Comparison of ENCODE assay signal across 1 cellular context in the genomic region with DNA sequence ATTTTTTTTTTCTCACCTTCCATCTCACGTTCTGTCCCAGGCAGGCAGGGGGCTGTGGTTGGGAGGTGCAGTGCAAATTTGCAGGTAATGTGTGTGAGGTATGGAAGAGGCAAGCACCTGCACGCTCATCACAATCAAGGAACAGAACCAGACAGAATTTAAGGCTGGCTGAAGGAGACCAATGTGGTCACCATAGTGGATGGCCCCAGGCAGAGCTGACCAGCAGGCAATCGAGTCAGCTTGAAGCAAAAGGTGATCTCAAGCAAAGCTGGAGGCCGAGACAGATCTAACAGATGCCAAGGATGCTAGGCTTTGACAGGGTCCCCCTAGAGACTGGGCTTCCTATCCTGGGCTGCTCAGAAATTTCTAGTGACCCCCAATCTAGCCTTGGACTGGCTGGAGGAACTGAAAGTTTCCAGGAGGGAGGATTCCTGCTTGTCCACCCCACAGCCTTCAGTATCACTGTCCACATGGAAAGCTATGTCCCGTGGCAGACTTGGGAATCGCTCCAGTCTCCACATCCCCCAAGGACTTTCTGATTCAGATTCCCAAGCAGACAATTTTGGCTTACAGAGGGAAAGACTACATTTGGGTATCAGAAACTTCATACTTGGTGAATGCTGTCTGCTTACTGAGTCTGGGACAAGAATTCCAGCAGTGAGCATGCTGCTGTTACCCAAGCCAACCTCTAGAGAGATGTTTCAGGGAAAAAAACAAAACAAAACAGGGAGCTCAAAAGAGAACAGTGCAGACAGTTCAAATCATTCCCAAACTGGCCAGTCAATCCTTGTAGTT.
TF ChIP-seq lines count a peak whose summit lies in the region.

No MANE protein-coding gene starts in this region.

TF ChIP-seq in IMR-90, 13 proteins besides CTCF, POLR2A, EP300 and RAD21 (continued from another document):
- TF ChIP-seq, protein P1, sequence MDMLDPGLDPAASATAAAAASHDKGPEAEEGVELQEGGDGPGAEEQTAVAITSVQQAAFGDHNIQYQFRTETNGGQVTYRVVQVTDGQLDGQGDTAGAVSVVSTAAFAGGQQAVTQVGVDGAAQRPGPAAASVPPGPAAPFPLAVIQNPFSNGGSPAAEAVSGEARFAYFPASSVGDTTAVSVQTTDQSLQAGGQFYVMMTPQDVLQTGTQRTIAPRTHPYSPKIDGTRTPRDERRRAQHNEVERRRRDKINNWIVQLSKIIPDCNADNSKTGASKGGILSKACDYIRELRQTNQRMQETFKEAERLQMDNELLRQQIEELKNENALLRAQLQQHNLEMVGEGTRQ (IDR thresholded peaks at IDR 0.05; ENCODE audit: low read depth, low read length) = no peak
- TF ChIP-seq FOS (IDR thresholded peaks at IDR 0.05; ENCODE audit: low read depth, low read length) = no peak
- TF ChIP-seq, protein P2, sequence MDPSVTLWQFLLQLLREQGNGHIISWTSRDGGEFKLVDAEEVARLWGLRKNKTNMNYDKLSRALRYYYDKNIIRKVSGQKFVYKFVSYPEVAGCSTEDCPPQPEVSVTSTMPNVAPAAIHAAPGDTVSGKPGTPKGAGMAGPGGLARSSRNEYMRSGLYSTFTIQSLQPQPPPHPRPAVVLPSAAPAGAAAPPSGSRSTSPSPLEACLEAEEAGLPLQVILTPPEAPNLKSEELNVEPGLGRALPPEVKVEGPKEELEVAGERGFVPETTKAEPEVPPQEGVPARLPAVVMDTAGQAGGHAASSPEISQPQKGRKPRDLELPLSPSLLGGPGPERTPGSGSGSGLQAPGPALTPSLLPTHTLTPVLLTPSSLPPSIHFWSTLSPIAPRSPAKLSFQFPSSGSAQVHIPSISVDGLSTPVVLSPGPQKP (IDR thresholded peaks at IDR 0.05; ENCODE audit: borderline replicate concordance, low read depth, low read length) = no peak
- no peak for TF ChIP-seq MAFK (IDR thresholded peaks at IDR 0.05; ENCODE audit: low read depth, low read length)
- no peak for TF ChIP-seq CEBPB (IDR thresholded peaks at IDR 0.05; ENCODE audit: low read depth, low read length)
